ENCODE assay signal across 20 cellular contexts in the genomic region with DNA sequence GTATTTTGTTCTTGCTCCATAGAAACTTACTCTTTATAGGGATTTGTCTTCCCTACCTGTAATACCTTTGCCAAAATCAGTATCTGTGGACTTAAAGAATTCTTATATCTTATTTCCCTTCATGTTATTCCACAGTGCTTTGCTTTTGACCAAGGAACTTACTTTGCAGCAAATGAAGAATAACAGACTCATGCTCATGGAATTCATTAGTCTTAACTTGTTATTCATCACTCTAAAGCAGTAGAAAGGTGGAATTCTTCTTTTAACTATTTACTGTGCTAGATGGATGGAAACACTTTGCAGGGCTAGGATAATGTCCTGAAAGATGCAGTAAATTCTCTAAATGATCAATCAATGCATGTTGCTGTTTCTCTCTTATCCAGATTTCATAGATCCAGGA. TPM values are rescaled to one million over a fixed set of nuclear protein-coding genes. Genes with fewer than 3 reads are reported as not detected.
DNase-seq lines count a peak whose midpoint lies in the region; TF ChIP-seq lines count a peak whose summit lies in the region.
"Had no signal": no experiment of that assay in that cellular context is flagged by ENCODE, and none has a peak within 500 bp of the region (broad histone marks: within the 10 kb centered on the region; RNA-seq: fewer than 3 reads in every experiment).

No MANE protein-coding gene starts in this region.

- H3K27me3 ChIP-seq in SK-N-SH (ENCODE audit: insufficient read depth): no peaks in the 10 kb centered on the region
- H3K27me3 ChIP-seq in smooth muscle cell (ENCODE audit: low read depth): no peaks in the 10 kb centered on the region
- H3K27me3 ChIP-seq in tibial nerve: no peaks in the 10 kb centered on the region

- TF ChIP-seq CTCF in SK-N-SH (IDR thresholded peaks at IDR 0.05) (no peak), epithelial cell of esophagus (IDR thresholded peaks at IDR 0.05; ENCODE audit: insufficient read depth, low read depth, low read length, missing control alignments) (no peak), smooth muscle cell (IDR thresholded peaks at IDR 0.05; ENCODE audit: borderline replicate concordance, insufficient read depth, poor library complexity, severe bottlenecking) (no peak), tibial nerve (IDR thresholded peaks at IDR 0.05) (no peak)

- DNase-seq in ELR (ENCODE audit: low read depth) (peak; percentile 47), SK-N-SH (no peak), epithelial cell of esophagus (ENCODE audit: low read depth) (peak; percentile 28), smooth muscle cell (lab: John Stamatoyannopoulos, UW; ENCODE audit: unreplicated experiment) (no peak), tibial nerve (ENCODE audit: low spot score in 2 of 2) (no peak), NCI-H1436 (lab: John Stamatoyannopoulos, UW) (no peak)
- DNase-seq in activated CD8-positive, alpha-beta memory T cell treated with anti-CD3 and anti-CD28 coated beads, Interleukin-2, amount 50 U/mL, for 48 hours: no peak
- DNase-seq: Kasumi-1; MM.1S; NCI-H1092 treated with DMSO at 0.1 percent for 48 hours; NCI-H2081; NCI-H446 treated with DMSO at 0.1 percent for 48 hours; NCI-H748 treated with DMSO at 0.1 percent for 48 hours; NK-92 treated with Interleukin-12 subunit alpha and Interleukin-12 subunit beta, amount 100 ng/mL, for 24 hours; SHP77 had no signal

- no peak overlapping the region for H2AFZ ChIP-seq in SK-N-SH (ENCODE audit: low read depth)
- H2AFZ ChIP-seq in smooth muscle cell (ENCODE audit: low read depth): no peak overlapping the region
- H2AFZ ChIP-seq: GM23338 had no signal

- no peaks in the 10 kb centered on the region for H3K9me2 ChIP-seq in SK-N-SH

- H3K4me3 ChIP-seq in SK-N-SH (ENCODE audit: low read depth in 2 of 2, low read length in 1 of 2) (no peak overlapping the region), epithelial cell of esophagus (ENCODE audit: low read length) (no peak overlapping the region), smooth muscle cell (no peak overlapping the region), tibial nerve (no peak overlapping the region)
- H3K4me3 ChIP-seq: A549, GM23338, SK-N-MC had no signal

- H3K9ac ChIP-seq in SK-N-SH: no peak overlapping the region
- H3K9ac ChIP-seq in smooth muscle cell (ENCODE audit: low read depth): no peak overlapping the region

- H3K27ac ChIP-seq in SK-N-SH (ENCODE audit: low read depth in 2 of 2, low read length in 1 of 2): peak overlapping the region in 1 of 2 experiments; percentile 22; a peak in 1 of 4 replicates
- peak overlapping the region; percentile 12 for H3K27ac ChIP-seq in smooth muscle cell (ENCODE audit: low read depth)
- no peak overlapping the region for H3K27ac ChIP-seq in tibial nerve
- H3K27ac ChIP-seq: A549, C4-2B, SK-N-MC had no signal

- no peaks in the 10 kb centered on the region for H3K79me2 ChIP-seq in SK-N-SH (ENCODE audit: insufficient read depth)
- H3K79me2 ChIP-seq in smooth muscle cell (ENCODE audit: low read depth): no peaks in the 10 kb centered on the region

- H3K4me1 ChIP-seq in SK-N-SH (ENCODE audit: control insufficient read depth in 1 of 2, insufficient read depth in 2 of 2, low read depth in 1 of 2, low read length in 1 of 2) (peaks cover 8 to 10% of the 10 kb centered on the region in 2 experiments; a peak in 2 of 4 replicates), smooth muscle cell (ENCODE audit: low read depth) (peaks cover 12% of the 10 kb centered on the region), tibial nerve (no peaks in the 10 kb centered on the region)

- CTCF ChIA-PET in SK-N-SH (lab: Yijun Ruan, JAX): no interaction called here

- H3K36me3 ChIP-seq in SK-N-SH (replicated peaks in 1 of 2; ENCODE audit: control insufficient read depth in 1 of 2, insufficient read depth in 2 of 2, low read length in 1 of 2) (no peaks in the 10 kb centered on the region), smooth muscle cell (ENCODE audit: low read depth) (no peaks in the 10 kb centered on the region), tibial nerve (no peaks in the 10 kb centered on the region)

- H3K4me2 ChIP-seq in SK-N-SH (no peak overlapping the region), smooth muscle cell (peak overlapping the region; percentile 42)
- H3K4me2 ChIP-seq: A549, GM23338 had no signal

- H3K9me3 ChIP-seq in SK-N-SH: no peaks in the 10 kb centered on the region
- no peaks in the 10 kb centered on the region for H3K9me3 ChIP-seq in smooth muscle cell (replicated peaks; ENCODE audit: low read depth)
- H3K9me3 ChIP-seq in tibial nerve: peaks cover 0 to 10% (median 0%) of the 10 kb centered on the region in 4 donors

- POLR2A ChIA-PET in SK-N-SH (lab: Yijun Ruan, JAX): no interaction called here

- H4K20me1 ChIP-seq in SK-N-SH (ENCODE audit: insufficient read depth) (no peaks in the 10 kb centered on the region), smooth muscle cell (ENCODE audit: low read depth) (no peaks in the 10 kb centered on the region)

- H3F3A ChIP-seq in SK-N-SH (replicated peaks; ENCODE audit: insufficient read depth) (no peaks in the 10 kb centered on the region), smooth muscle cell (ENCODE audit: low read depth) (peaks cover 17% of the 10 kb centered on the region)

- TF ChIP-seq POLR2A in tibial nerve (IDR thresholded peaks at IDR 0.05): no peak

- no peak for TF ChIP-seq RAD21 in SK-N-SH (IDR thresholded peaks at IDR 0.05; ENCODE audit: low read length)

- no peak for TF ChIP-seq EP300 in SK-N-SH (IDR thresholded peaks at IDR 0.05; ENCODE audit: borderline replicate concordance in 1 of 2, low read depth in 1 of 2, low read length in 1 of 2)
- no peak for TF ChIP-seq EP300 in tibial nerve (IDR thresholded peaks at IDR 0.05)

TF ChIP-seq in SK-N-SH, 30 proteins besides CTCF, POLR2A, EP300 and RAD21:
- no peak for TF ChIP-seq TEAD4 (IDR thresholded peaks at IDR 0.05; ENCODE audit: borderline replicate concordance, insufficient read depth)
- 0 out of 2 replicates have a peak, but pooled peaks have one; percentile 18 for TF ChIP-seq PBX3 (IDR thresholded peaks at IDR 0.05)
- TF ChIP-seq FOXJ3 (CRISPR knock-in tag; IDR thresholded peaks at IDR 0.05): no peak
- TF ChIP-seq RXRA (IDR thresholded peaks at IDR 0.05; ENCODE audit: borderline replicate concordance, low read depth): no peak
- TF ChIP-seq EZH2phosphoT487 (IDR thresholded peaks at IDR 0.05; ENCODE audit: borderline replicate concordance, low read depth): no peak

RNA-seq across cellular contexts. Expression of gene DUSP10, which starts 45.8 kb away (rescaled TPM):
- polyA plus RNA-seq in SK-N-SH (2012; rRNA removed) (6.4 and 6.8 TPM in 2 replicates), smooth muscle cell (49.7 and 56.8 TPM in 2 replicates)
- polyA plus RNA-seq in SK-N-SH (2012; cell fraction: cytosol; rRNA removed): 5.0 and 5.2 TPM in 2 replicates
- 8.0 and 11.1 TPM in 2 replicates for polyA plus RNA-seq in SK-N-SH (2012; cell fraction: nucleus; rRNA removed)
- total RNA-seq in smooth muscle cell (78.2 and 104 TPM in 2 replicates), tibial nerve (1 to 10 TPM; 3.8 to 7.3 (median 4.4) TPM)
- total RNA-seq: G401 had no signal

Comparison
In these comparisons a context has a peak if more than half of its experiments do, and no peak if none do; other contexts are left out.
1. DNase-seq: peak in ELR (single experiment) and epithelial cell of esophagus (single experiment); none in SK-N-SH (single experiment), smooth muscle cell (single experiment), tibial nerve (0 of 2), activated CD8-positive, alpha-beta memory T cell treated with anti-CD3 and anti-CD28 coated beads, Interleukin-2, amount 50 U/mL, for 48 hours (single experiment) and NCI-H1436 (single experiment).